Comparison of ENCODE assay signal across 8 cellular contexts in genomic region chr17:32609085-32609484, GRCh38.
DNase-seq lines count a peak whose midpoint lies in the region; ATAC-seq and TF ChIP-seq lines count a peak whose summit lies in the region.

No MANE protein-coding gene starts in this region.

- H3K4me1 Mint-ChIP-seq in activated naive CD8-positive, alpha-beta T cell treated with anti-CD3 and anti-CD28 coated beads for 36 hours, result peaks cover 8% of the 10 kb centered on the region
- peaks cover 9% of the 10 kb centered on the region for H3K4me1 Mint-ChIP-seq in stimulated activated naive CD8-positive, alpha-beta T cell treated with anti-CD3 and anti-CD28 coated beads, Interleukin-15, amount 100 ng/mL, for 72 hours

- no peak for ATAC-seq in lung (ENCODE audit: insufficient read depth, low FRiP score)
- peak; percentile 100 for ATAC-seq in stimulated activated naive CD8-positive, alpha-beta T cell treated with anti-CD3 and anti-CD28 coated beads, Interleukin-15, amount 100 ng/mL, for 72 hours
- ATAC-seq in HG03342 (IDR thresholded peaks at IDR 0.05; ENCODE audit: unreplicated experiment), result no peak

- no peak overlapping the region for H3K27ac Mint-ChIP-seq in activated naive CD8-positive, alpha-beta T cell treated with anti-CD3 and anti-CD28 coated beads for 36 hours
- H3K27ac Mint-ChIP-seq in stimulated activated naive CD8-positive, alpha-beta T cell treated with anti-CD3 and anti-CD28 coated beads, Interleukin-15, amount 100 ng/mL, for 72 hours, result no peak overlapping the region

- H3K27ac ChIP-seq in lung (ENCODE audit: low read depth in 1 of 2, low read length in 1 of 2) (no peak overlapping the region), uterus (no peak overlapping the region)

- H3K36me3 ChIP-seq in lung (ENCODE audit: control insufficient read depth in 2 of 2, insufficient read depth in 2 of 2, low read length in 2 of 2) (no peaks in the 10 kb centered on the region), uterus (no peaks in the 10 kb centered on the region)

- H3K9me3 ChIP-seq in lung (ENCODE audit: control insufficient read depth in 2 of 2, insufficient read depth in 1 of 2, low read length in 1 of 2) (no peaks in the 10 kb centered on the region), uterus (no peaks in the 10 kb centered on the region)

- peak; percentile 58 for TF ChIP-seq CTCF in GM12874 (IDR thresholded peaks at IDR 0.05; ENCODE audit: insufficient read depth, low read depth, low read length)
- TF ChIP-seq CTCF in lung (IDR thresholded peaks at IDR 0.05; ENCODE audit: control extremely low read depth, extremely low read depth), result no peak
- no peak for TF ChIP-seq CTCF in uterus (IDR thresholded peaks at IDR 0.05)

- H3K9me3 Mint-ChIP-seq in activated naive CD8-positive, alpha-beta T cell treated with anti-CD3 and anti-CD28 coated beads for 36 hours, result no peaks in the 10 kb centered on the region
- H3K9me3 Mint-ChIP-seq in stimulated activated naive CD8-positive, alpha-beta T cell treated with anti-CD3 and anti-CD28 coated beads, Interleukin-15, amount 100 ng/mL, for 72 hours, result no peaks in the 10 kb centered on the region

- H3K36me3 Mint-ChIP-seq in activated naive CD8-positive, alpha-beta T cell treated with anti-CD3 and anti-CD28 coated beads for 36 hours, result no peaks in the 10 kb centered on the region

- no peaks in the 10 kb centered on the region for H3K27me3 Mint-ChIP-seq in activated naive CD8-positive, alpha-beta T cell treated with anti-CD3 and anti-CD28 coated beads for 36 hours
- no peaks in the 10 kb centered on the region for H3K27me3 Mint-ChIP-seq in stimulated activated naive CD8-positive, alpha-beta T cell treated with anti-CD3 and anti-CD28 coated beads, Interleukin-15, amount 100 ng/mL, for 72 hours

- peak; percentile 59 for DNase-seq in HT1080 (ENCODE audit: low read depth)
- DNase-seq in T-helper 1 cell, result peak; percentile 22 to 64 (median 46)
- peak; percentile 67 for DNase-seq in activated naive CD8-positive, alpha-beta T cell treated with anti-CD3 and anti-CD28 coated beads for 36 hours
- peak; percentile 36 for DNase-seq in lung (ENCODE audit: low spot score)
- peak; percentile 59 to 82 for DNase-seq in stimulated activated naive CD8-positive, alpha-beta T cell treated with anti-CD3 and anti-CD28 coated beads, Interleukin-15, amount 100 ng/mL, for 72 hours
- DNase-seq in uterus, result no peak

- H3K4me3 Mint-ChIP-seq in activated naive CD8-positive, alpha-beta T cell treated with anti-CD3 and anti-CD28 coated beads for 36 hours, result no peak overlapping the region
- no peak overlapping the region for H3K4me3 Mint-ChIP-seq in stimulated activated naive CD8-positive, alpha-beta T cell treated with anti-CD3 and anti-CD28 coated beads, Interleukin-15, amount 100 ng/mL, for 72 hours

- WGBS in lung, 2 donors, result 39 to 60% methylated on average over 7 of the region's 7 CpGs

- TF ChIP-seq POLR2A in uterus (IDR thresholded peaks at IDR 0.05), result no peak

- no peaks in the 10 kb centered on the region for H3K4me1 ChIP-seq in lung (ENCODE audit: control insufficient read depth in 2 of 2, insufficient read depth in 2 of 2, low read length in 2 of 2)
- no peaks in the 10 kb centered on the region for H3K4me1 ChIP-seq in uterus

- H3K27me3 ChIP-seq in lung (ENCODE audit: control insufficient read depth, insufficient read depth) (no peaks in the 10 kb centered on the region), uterus (no peaks in the 10 kb centered on the region)

- no peak overlapping the region for H3K4me3 ChIP-seq in lung
- no peak overlapping the region for H3K4me3 ChIP-seq in uterus

- intact Hi-C loops in uterus (cut with DNase I; ENCODE audit: low total_unique reads), result no loop called here

Comparison
In these comparisons a context has a peak if more than half of its experiments do, and no peak if none do; other contexts are left out.
1. DNase-seq: peak in HT1080 (single experiment), T-helper 1 cell (5 of 5), activated naive CD8-positive, alpha-beta T cell treated with anti-CD3 and anti-CD28 coated beads for 36 hours (single experiment), lung (single experiment) and stimulated activated naive CD8-positive, alpha-beta T cell treated with anti-CD3 and anti-CD28 coated beads, Interleukin-15, amount 100 ng/mL, for 72 hours (2 of 2); none in uterus (0 of 2).